ENCODE assay signal across 25 cellular contexts in genomic region chr11:82981852-82982251, GRCh38.
"Had no signal": no experiment of that assay in that cellular context is flagged by ENCODE, and none has a peak within 500 bp of the region (broad histone marks: within the 10 kb centered on the region; RNA-seq: fewer than 3 reads in every experiment).

No MANE protein-coding gene starts in this region.

- H3K27me3 Mint-ChIP-seq: activated naive CD4-positive, alpha-beta T cell treated with anti-CD3 and anti-CD28 coated beads, Interleukin-2, amount 10 ng/mL, durations not matched to agents 7 days and 5 days; activated naive CD8-positive, alpha-beta T cell treated with anti-CD3 and anti-CD28 coated beads, Interleukin-2, amount 50 U/mL, for 24 hours; dendritic cell treated with granulocyte-macrophage colony-stimulating factor and Interleukin-4, amounts not matched to agents 40 ng/mL and 50 ng/mL, for 4 days had no signal

- ATAC-seq: activated naive CD8-positive, alpha-beta T cell treated with anti-CD3 and anti-CD28 coated beads, Interleukin-2, amount 50 U/mL, for 24 hours; foreskin keratinocyte; heart left ventricle; left lung; lower lobe of right lung; mucosa of descending colon; pancreas; psoas muscle had no signal

- H3K9me3 Mint-ChIP-seq: activated naive CD4-positive, alpha-beta T cell treated with anti-CD3 and anti-CD28 coated beads, Interleukin-2, amount 10 ng/mL, durations not matched to agents 7 days and 5 days; activated naive CD8-positive, alpha-beta T cell treated with anti-CD3 and anti-CD28 coated beads, Interleukin-2, amount 50 U/mL, for 24 hours; dendritic cell treated with granulocyte-macrophage colony-stimulating factor and Interleukin-4, amounts not matched to agents 40 ng/mL and 50 ng/mL, for 4 days; endodermal cell; T-helper 1 cell treated with Interleukin-12 subunit alpha and Interleukin-12 subunit beta and Interleukin-4 antibody, amounts not matched to agents 30 μg/mL and 1 μg/mL, for 36 hours had no signal

- DNase-seq: activated CD4-positive, alpha-beta T cell treated with anti-CD3 and anti-CD28 coated beads, Interleukin-2, amount 50 U/mL, for 1 hour; activated CD4-positive, CD25-positive, alpha-beta regulatory T cell treated with anti-CD3 and anti-CD28 coated beads, Interleukin-2, amount 50 U/mL, for 72 hours; activated gamma-delta T cell; activated naive CD4-positive, alpha-beta T cell treated with anti-CD3 and anti-CD28 coated beads, Interleukin-2, amount 10 ng/mL, durations not matched to agents 7 days and 5 days; activated naive CD8-positive, alpha-beta T cell treated with anti-CD3 and anti-CD28 coated beads, Interleukin-2, amount 50 U/mL, for 24 hours; activated T-cell treated with anti-CD3 and anti-CD28 coated beads for 4 hours; amygdala; central memory CD4-positive, alpha-beta T cell; endodermal cell; foreskin keratinocyte; heart left ventricle; kidney glomerular epithelial cell; left lung; lower lobe of right lung; mucosa of descending colon; pancreas; psoas muscle; stimulated activated CD4-positive, alpha-beta T cell treated with anti-CD3 and anti-CD28 coated beads, Interleukin-15, amount 100 ng/mL, for 24 hours; stimulated activated CD4-positive, alpha-beta T cell treated with anti-CD3 and anti-CD28 coated beads, Interleukin-2, amount 100 ng/mL, for 24 hours; stimulated activated naive CD4-positive, alpha-beta T cell treated with Interleukin-2 at 50 U/mL for 16 hours; SW 1271; T-helper 9 cell had no signal

- H3K27ac Mint-ChIP-seq: activated naive CD4-positive, alpha-beta T cell treated with anti-CD3 and anti-CD28 coated beads, Interleukin-2, amount 10 ng/mL, durations not matched to agents 7 days and 5 days; activated naive CD8-positive, alpha-beta T cell treated with anti-CD3 and anti-CD28 coated beads, Interleukin-2, amount 50 U/mL, for 24 hours; activated T-helper 1 cell treated with anti-CD3 and anti-CD28 coated beads, Interleukin-12 subunit alpha, Interleukin-12 subunit beta, Interleukin-2, Interleukin-4 antibody, amounts not matched to agents 30 ng/mL and 10 ng/mL and 1 ng/mL, durations not matched to agents 14 hours and 24 hours and 36 hours; dendritic cell treated with granulocyte-macrophage colony-stimulating factor and Interleukin-4, amounts not matched to agents 40 ng/mL and 50 ng/mL, for 4 days; endodermal cell; T-helper 1 cell treated with Interleukin-12 subunit alpha and Interleukin-12 subunit beta and Interleukin-4 antibody, amounts not matched to agents 30 μg/mL and 1 μg/mL, for 36 hours had no signal

- H3K4me1 Mint-ChIP-seq: endodermal cell had no signal

- H3K4me3 Mint-ChIP-seq: activated naive CD4-positive, alpha-beta T cell treated with anti-CD3 and anti-CD28 coated beads, Interleukin-2, amount 10 ng/mL, durations not matched to agents 7 days and 5 days; activated naive CD8-positive, alpha-beta T cell treated with anti-CD3 and anti-CD28 coated beads, Interleukin-2, amount 50 U/mL, for 24 hours; activated T-helper 1 cell treated with anti-CD3 and anti-CD28 coated beads, Interleukin-12 subunit alpha, Interleukin-12 subunit beta, Interleukin-2, Interleukin-4 antibody, amounts not matched to agents 30 ng/mL and 10 ng/mL and 1 ng/mL, durations not matched to agents 14 hours and 24 hours and 36 hours; dendritic cell treated with granulocyte-macrophage colony-stimulating factor and Interleukin-4, amounts not matched to agents 40 ng/mL and 50 ng/mL, for 4 days; endodermal cell; T-helper 1 cell treated with Interleukin-12 subunit alpha and Interleukin-12 subunit beta and Interleukin-4 antibody, amounts not matched to agents 30 μg/mL and 1 μg/mL, for 36 hours had no signal
